Comparison of ENCODE assay signal across 12 cellular contexts in genomic region chr9:130426883-130427282, GRCh38. TPM values are rescaled to one million over a fixed set of nuclear protein-coding genes. Genes with fewer than 3 reads are reported as not detected.
A peak's percentile ranks its signal among the peaks of the same experiment; 100 is the strongest.
DNase-seq lines count a peak whose midpoint lies in the region; TF ChIP-seq lines count a peak whose summit lies in the region.
"Had no signal": no experiment of that assay in that cellular context is flagged by ENCODE, and none has a peak within 500 bp of the region (broad histone marks: within the 10 kb centered on the region; RNA-seq: fewer than 3 reads in every experiment).

No MANE protein-coding gene starts in this region.

- peak; percentile 75 for DNase-seq in ACHN
- peak; percentile 64 for DNase-seq in HFF-Myc (ENCODE audit: extremely low read depth, low read depth)
- DNase-seq in brain microvascular endothelial cell: peak; percentile 44
- peak; percentile 37 for DNase-seq in iris pigment epithelial cell (ENCODE audit: low read depth)
- DNase-seq in COLO668 (lab: John Stamatoyannopoulos, UW; ENCODE audit: unreplicated experiment): no peak
- DNase-seq in SJCRH30: no peak
- DNase-seq in hypothalamus (lab: John Stamatoyannopoulos, UW): no peak
- DNase-seq in activated effector memory CD4-positive, alpha-beta T cell treated with Interleukin-2 at 50 U/mL for 16 hours: no peak
- DNase-seq: activated B cell treated with CpG ODN at 0.5 μM for 24 hours; anterior cingulate cortex; NCI-H2171 treated with DMSO at 0.1 percent for 48 hours; stimulated activated CD4-positive, alpha-beta T cell treated with anti-CD3 and anti-CD28 coated beads, Interleukin-2, amount 100 ng/mL, for 24 hours had no signal

- H3K36me3 ChIP-seq in brain microvascular endothelial cell (replicated peaks): no peaks in the 10 kb centered on the region
- no peaks in the 10 kb centered on the region for H3K36me3 ChIP-seq in SJCRH30

- no peak for TF ChIP-seq CTCF in HFF-Myc (IDR thresholded peaks at IDR 0.05; ENCODE audit: low read depth, low read length, missing control alignments)
- no peak for TF ChIP-seq CTCF in brain microvascular endothelial cell (IDR thresholded peaks at IDR 0.05; ENCODE audit: low read depth, low read length, missing control alignments)

- no peaks in the 10 kb centered on the region for H3K9me3 ChIP-seq in SJCRH30 (replicated peaks)

- H3K27ac ChIP-seq in brain microvascular endothelial cell (no peak overlapping the region), SJCRH30 (no peak overlapping the region)

- in situ Hi-C loops in ACHN (cut with HindIII; ENCODE audit: low pct_ligation_motif_present, low pct_unique_long_range_greater_than_20kb, low sequenced_read_pairs) (no loop called here), brain microvascular endothelial cell (cut with HindIII; ENCODE audit: low pct_ligation_motif_present, low sequenced_read_pairs) (no loop called here)

- no peak overlapping the region for H3K4me3 ChIP-seq in HFF-Myc (replicated peaks; ENCODE audit: low read depth, low read length)
- no peak overlapping the region for H3K4me3 ChIP-seq in brain microvascular endothelial cell (ENCODE audit: low read depth, low read length)
- no peak overlapping the region for H3K4me3 ChIP-seq in SJCRH30

- peaks cover 28% of the 10 kb centered on the region for H3K4me1 ChIP-seq in SJCRH30

- H3K27me3 ChIP-seq in brain microvascular endothelial cell (replicated peaks) (no peaks in the 10 kb centered on the region), SJCRH30 (no peaks in the 10 kb centered on the region)

RNA-seq across cellular contexts. Expression of gene ASS1, which starts 17.9 kb away (rescaled TPM):
- total RNA-seq in SJCRH30 (2014; rRNA removed; shearing (Covaris generic)): 1,949 and 1,974 TPM in 2 replicates

Comparison
In these comparisons a context has a peak if more than half of its experiments do, and no peak if none do; other contexts are left out.
1. DNase-seq: peak in ACHN (single experiment), HFF-Myc (single experiment), brain microvascular endothelial cell (single experiment) and iris pigment epithelial cell (single experiment); none in COLO668 (single experiment), SJCRH30 (0 of 2), hypothalamus (0 of 51) and activated effector memory CD4-positive, alpha-beta T cell treated with Interleukin-2 at 50 U/mL for 16 hours (single experiment).